1 cellular context compared by ENCODE assay signal in the genomic region with DNA sequence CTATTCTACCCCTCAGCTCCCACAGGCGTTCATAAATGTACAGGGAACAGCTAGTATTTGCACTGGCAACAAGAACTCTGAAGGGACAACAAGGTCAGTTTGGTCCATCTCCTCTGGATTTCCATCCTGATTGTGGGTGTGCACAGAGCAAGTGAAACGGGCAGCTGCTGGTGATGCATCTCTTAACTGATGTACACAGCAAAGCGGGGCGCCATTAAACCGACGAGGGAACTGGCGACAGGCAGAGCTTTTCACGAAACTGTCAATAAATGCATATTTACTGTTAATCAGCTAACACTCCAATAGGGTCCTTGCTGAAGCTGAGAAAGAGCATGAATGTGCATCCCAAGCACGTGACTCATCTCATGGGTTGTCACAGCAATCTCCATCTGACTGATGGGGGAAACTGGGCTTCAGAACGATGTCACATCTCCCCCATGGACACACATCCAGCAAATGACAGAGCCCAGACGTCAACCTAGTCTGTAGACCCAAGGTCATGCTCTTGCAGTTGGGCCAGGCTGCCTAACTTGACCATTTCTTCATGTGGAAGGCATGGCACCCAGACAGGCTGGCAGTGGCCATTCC.
TF ChIP-seq lines count a peak whose summit lies in the region.

No MANE protein-coding gene starts in this region.

TF ChIP-seq in K562, 482 proteins besides CTCF, POLR2A, EP300 and RAD21:
- no peak for TF ChIP-seq STAG1 (CRISPR knock-in tag; IDR thresholded peaks at IDR 0.05; ENCODE audit: borderline replicate concordance)
- 0 out of 2 replicates have a peak, but pooled peaks have one; percentile 19 for TF ChIP-seq BHLHE40 (IDR thresholded peaks at IDR 0.05; ENCODE audit: low read length)
- TF ChIP-seq, protein P1, sequence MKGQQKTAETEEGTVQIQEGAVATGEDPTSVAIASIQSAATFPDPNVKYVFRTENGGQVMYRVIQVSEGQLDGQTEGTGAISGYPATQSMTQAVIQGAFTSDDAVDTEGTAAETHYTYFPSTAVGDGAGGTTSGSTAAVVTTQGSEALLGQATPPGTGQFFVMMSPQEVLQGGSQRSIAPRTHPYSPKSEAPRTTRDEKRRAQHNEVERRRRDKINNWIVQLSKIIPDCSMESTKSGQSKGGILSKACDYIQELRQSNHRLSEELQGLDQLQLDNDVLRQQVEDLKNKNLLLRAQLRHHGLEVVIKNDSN (CRISPR knock-in tag; IDR thresholded peaks at IDR 0.05) = peak; percentile 37; the same call in 1 of the 2 replicates
- no peak for TF ChIP-seq PHB2 (IDR thresholded peaks at IDR 0.05; ENCODE audit: low read depth)
